In the genomic region with DNA sequence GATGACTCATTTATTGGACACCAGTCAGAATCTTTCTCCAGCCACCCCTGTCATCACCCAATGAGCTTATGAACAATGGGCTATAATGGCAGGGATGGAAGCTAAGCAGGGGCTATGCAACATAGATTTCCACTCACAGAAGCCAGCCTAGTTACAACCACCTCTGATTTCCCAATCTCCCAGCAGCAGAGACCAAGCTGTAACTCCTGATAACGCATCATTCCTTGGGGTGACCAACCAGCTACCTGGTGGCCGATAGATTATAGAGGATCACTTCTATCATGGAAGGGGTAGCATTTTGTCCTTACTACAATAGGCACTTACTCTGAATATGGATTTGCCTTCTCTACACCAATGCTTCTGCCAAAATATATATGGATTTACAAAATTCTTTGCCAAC, we compare ENCODE assay signal across 27 cellular contexts.
"Had no signal": no experiment of that assay in that cellular context is flagged by ENCODE, and none has a peak within 500 bp of the region (broad histone marks: within the 10 kb centered on the region; RNA-seq: fewer than 3 reads in every experiment).

No MANE protein-coding gene starts in this region.

- H3K27ac ChIP-seq: stomach, suprapubic skin, testis, thoracic aorta, thyroid gland, tibial artery, tibial nerve, transverse colon, upper lobe of left lung, upper lobe of right lung, uterus, vagina had no signal

- DNase-seq: stimulated activated CD4-positive, alpha-beta T cell treated with anti-CD3 and anti-CD28 coated beads, Interleukin-2, amount 100 ng/mL, for 48 hours; stimulated activated CD4-positive, alpha-beta T cell treated with anti-CD3 and anti-CD28 coated beads, Interleukin-4, amount 100 ng/mL, for 1 hour; stimulated activated CD4-positive, alpha-beta T cell treated with anti-CD3 and anti-CD28 coated beads, Interleukin-4, amount 100 ng/mL, for 24 hours; stimulated activated CD4-positive, alpha-beta T cell treated with anti-CD3 and anti-CD28 coated beads, Interleukin-4, amount 100 ng/mL, for 4 hours; stimulated activated CD8-positive, alpha-beta memory T cell treated with anti-CD3 and anti-CD28 coated beads, Interleukin-4, amount 100 ng/mL, for 48 hours; stimulated activated naive B cell treated with anti-CD40 and anti-IgM and Interleukin-4, amounts not matched to agents 10 μg/mL and 1 μg/mL and 100 μg/mL, for 72 hours; stimulated activated naive CD4-positive, alpha-beta T cell; stimulated activated naive CD4-positive, alpha-beta T cell treated with Interleukin-2 at 50 U/mL for 16 hours; stimulated activated naive CD8-positive, alpha-beta T cell treated with anti-CD3 and anti-CD28 coated beads, Interleukin-15, amount 100 ng/mL, for 72 hours; stimulated activated naive CD8-positive, alpha-beta T cell treated with anti-CD3 and anti-CD28 coated beads, Interleukin-15, Interleukin-2, amounts not matched to agents 100 U/mL and 50 U/mL, for 24 hours; stomach; substantia nigra; testis; thyroid gland; tibial artery; transverse colon; trophoblast cell; upper lobe of left lung; upper lobe of right lung; uterus had no signal

- H3K9me3 ChIP-seq: testis, thoracic aorta, thyroid gland, upper lobe of right lung, uterus had no signal

- FAIRE-seq: urothelium cell line had no signal

- ATAC-seq: stimulated activated effector memory CD8-positive, alpha-beta T cell treated with anti-CD3 and anti-CD28 coated beads, Interleukin-12 subunit alpha, Interleukin-12 subunit beta, amount 100 ng/mL, for 72 hours; stimulated activated memory B cell treated with anti-CD40 and anti-IgM and Interleukin-4, amounts not matched to agents 10 μg/mL and 1 μg/mL and 100 μg/mL, for 72 hours; stimulated activated naive B cell treated with anti-CD40 and anti-IgM and Interleukin-4, amounts not matched to agents 10 μg/mL and 1 μg/mL and 100 μg/mL, for 72 hours; stimulated activated naive CD8-positive, alpha-beta T cell treated with anti-CD3 and anti-CD28 coated beads, Interleukin-15, amount 100 ng/mL, for 72 hours; stimulated activated naive CD8-positive, alpha-beta T cell treated with anti-CD3 and anti-CD28 coated beads, Interleukin-15, Interleukin-2, amounts not matched to agents 100 U/mL and 50 U/mL, for 24 hours; upper lobe of right lung had no signal

- H3K4me1 ChIP-seq: stomach, suprapubic skin, testis, thyroid gland, tibial artery, tibial nerve, transverse colon, upper lobe of left lung, upper lobe of right lung, uterus, vagina had no signal

- H3K4me3 ChIP-seq: stomach, suprapubic skin, testis, thoracic aorta, thyroid gland, tibial artery, tibial nerve, transverse colon, upper lobe of left lung, upper lobe of right lung, uterus, vagina had no signal

- H3K27me3 ChIP-seq: stomach, suprapubic skin, testis, thyroid gland, tibial artery, tibial nerve, transverse colon, upper lobe of left lung, upper lobe of right lung, uterus, vagina had no signal

- H3K36me3 ChIP-seq: stomach, suprapubic skin, thoracic aorta, thyroid gland, tibial artery, tibial nerve, transverse colon, upper lobe of left lung, upper lobe of right lung, uterus, vagina had no signal
